8 cellular contexts compared by ENCODE assay signal in genomic region chr7:149771199-149771636, GRCh38. TPM values are rescaled to one million over a fixed set of nuclear protein-coding genes. Genes with fewer than 3 reads are reported as not detected.
DNase-seq lines count a peak whose midpoint lies in the region; ATAC-seq and TF ChIP-seq lines count a peak whose summit lies in the region.

No MANE protein-coding gene starts in this region.

- H3K27ac ChIP-seq in smooth muscle cell (ENCODE audit: low read depth) = no peak overlapping the region

- H3K27me3 ChIP-seq in smooth muscle cell (ENCODE audit: low read depth) = peaks cover 36% of the 10 kb centered on the region

- no peak for TF ChIP-seq CTCF in WI38 (IDR thresholded peaks at IDR 0.05; ENCODE audit: low read depth, low read length)
- TF ChIP-seq CTCF in smooth muscle cell (IDR thresholded peaks at IDR 0.05; ENCODE audit: borderline replicate concordance, insufficient read depth, poor library complexity, severe bottlenecking) = no peak
- no peak for TF ChIP-seq CTCF in GM10266 (IDR thresholded peaks at IDR 0.05; ENCODE audit: control insufficient read depth, insufficient read depth, low read depth, missing control alignments)

- WGBS in smooth muscle cell (ENCODE audit: low lambda C conversion rate) = 20% methylated on average over 13 of the region's 13 CpGs

- H4K20me1 ChIP-seq in smooth muscle cell (ENCODE audit: low read depth) = peaks cover 8% of the 10 kb centered on the region

- H3K4me3 ChIP-seq in WI38 (ENCODE audit: low read depth, low read length) (peak overlapping the region; percentile 34; the same call in 1 of the 2 replicates), smooth muscle cell (peak overlapping the region; percentile 70)

- peak overlapping the region; percentile 92 for H3K4me2 ChIP-seq in smooth muscle cell

- no peaks in the 10 kb centered on the region for H3K36me3 ChIP-seq in smooth muscle cell (ENCODE audit: low read depth)

- peak; percentile 46 for DNase-seq in left cardiac atrium
- DNase-seq in smooth muscle cell (lab: John Stamatoyannopoulos, UW; ENCODE audit: unreplicated experiment) = no peak
- no peak for DNase-seq in superior temporal gyrus (ENCODE audit: extremely low spot score)
- DNase-seq in amniotic stem cell (lab: John Stamatoyannopoulos, UW) = no peak
- DNase-seq in GM10266 (ENCODE audit: extremely low spot score) = no peak

- intact Hi-C loops in left cardiac atrium (cut with DNase I) = no loop called here

- H3K79me2 ChIP-seq in smooth muscle cell (ENCODE audit: low read depth) = no peaks in the 10 kb centered on the region

- no peaks in the 10 kb centered on the region for H3K9me3 ChIP-seq in smooth muscle cell (replicated peaks; ENCODE audit: low read depth)

- H3F3A ChIP-seq in smooth muscle cell (ENCODE audit: low read depth) = no peaks in the 10 kb centered on the region

- peak overlapping the region; percentile 72 for H2AFZ ChIP-seq in smooth muscle cell (ENCODE audit: low read depth)

- H3K9ac ChIP-seq in smooth muscle cell (ENCODE audit: low read depth) = no peak overlapping the region

- ATAC-seq in GM19023 (IDR thresholded peaks at IDR 0.05; ENCODE audit: unreplicated experiment) (peak; percentile 5), HG02981 (IDR thresholded peaks at IDR 0.05; ENCODE audit: unreplicated experiment) (peak; percentile 8), left cardiac atrium (peak in 1 of 2 donors; percentile 0)

- H3K4me1 ChIP-seq in smooth muscle cell (ENCODE audit: low read depth) = peaks cover 6% of the 10 kb centered on the region

RNA-seq across cellular contexts. Expression of gene ZNF467, which starts 2.2 kb away (rescaled TPM):
- total RNA-seq in left cardiac atrium (10 to 100 TPM in 1 of 2 donors, 1 to 10 TPM in 1; 7.9 to 10.4 TPM), smooth muscle cell (0.58 and 2.0 TPM in 2 replicates)
- polyA plus RNA-seq in smooth muscle cell = 6.8 and 8.2 TPM in 2 replicates
